Comparison of ENCODE assay signal across 15 cellular contexts in genomic region chr12:100899301-100899700, GRCh38.
DNase-seq lines count a peak whose midpoint lies in the region; ATAC-seq and TF ChIP-seq lines count a peak whose summit lies in the region.
"Had no signal": no experiment of that assay in that cellular context is flagged by ENCODE, and none has a peak within 500 bp of the region (broad histone marks: within the 10 kb centered on the region; RNA-seq: fewer than 3 reads in every experiment).

No MANE protein-coding gene starts in this region.

- peak overlapping the region; percentile 38; the same call in 1 of the 2 replicates for H3K4me2 ChIP-seq in SK-N-SH
- no peak overlapping the region for H3K4me2 ChIP-seq in mesenchymal stem cell (ENCODE audit: low read length, poor library complexity, severe bottlenecking)
- no peak overlapping the region for H3K4me2 ChIP-seq in GM23338
- H3K4me2 ChIP-seq: BLaER1 treated with 17β-estradiol and CSF1 and Interleukin-3, amounts not matched to agents 10 nM and 100 nM had no signal

- H3F3A ChIP-seq in SK-N-SH (replicated peaks; ENCODE audit: insufficient read depth), result peaks cover 14% of the 10 kb centered on the region
- no peaks in the 10 kb centered on the region for H3F3A ChIP-seq in GM23338 (replicated peaks; ENCODE audit: low read depth)

- no peaks in the 10 kb centered on the region for H3K27me3 ChIP-seq in SK-N-SH (ENCODE audit: insufficient read depth)
- H3K27me3 ChIP-seq in mesenchymal stem cell (ENCODE audit: control insufficient read depth in 1 of 2, insufficient read depth in 1 of 2, low read length in 2 of 2), result peaks cover 0 to 5% of the 10 kb centered on the region in 2 experiments
- H3K27me3 ChIP-seq in GM23338 (ENCODE audit: insufficient read depth), result no peaks in the 10 kb centered on the region
- H3K27me3 ChIP-seq: BLaER1 treated with 17β-estradiol and CSF1 and Interleukin-3, amounts not matched to agents 10 nM and 100 nM had no signal

- TF ChIP-seq RAD21 in SK-N-SH (IDR thresholded peaks at IDR 0.05; ENCODE audit: low read length), result no peak

- H3K4me3 Mint-ChIP-seq in GM23338, result no peak overlapping the region
- H3K4me3 Mint-ChIP-seq: CD4-positive, CD25-positive, alpha-beta regulatory T cell had no signal

- no peak overlapping the region for H2BK120ac ChIP-seq in mesenchymal stem cell (ENCODE audit: low read depth, low read length)

- H3K4me1 Mint-ChIP-seq in GM23338, result no peaks in the 10 kb centered on the region
- H3K4me1 Mint-ChIP-seq: CD4-positive, CD25-positive, alpha-beta regulatory T cell had no signal

- H3K4me1 ChIP-seq in SK-N-SH (ENCODE audit: control insufficient read depth in 1 of 2, insufficient read depth in 2 of 2, low read depth in 1 of 2, low read length in 1 of 2) (no peaks in the 10 kb centered on the region), mesenchymal stem cell (ENCODE audit: control insufficient read depth, insufficient read depth, low read depth, low read length) (no peaks in the 10 kb centered on the region), GM23338 (ENCODE audit: insufficient read depth) (no peaks in the 10 kb centered on the region)
- H3K4me1 ChIP-seq: BLaER1 treated with 17β-estradiol and CSF1 and Interleukin-3, amounts not matched to agents 10 nM and 100 nM had no signal

- H3K36me3 Mint-ChIP-seq in GM23338 (ENCODE audit: low read depth), result no peaks in the 10 kb centered on the region
- H3K36me3 Mint-ChIP-seq: CD4-positive, CD25-positive, alpha-beta regulatory T cell had no signal

- no peak overlapping the region for H3K4me3 ChIP-seq in SK-N-SH (ENCODE audit: low read depth in 2 of 2, low read length in 1 of 2)
- no peak overlapping the region for H3K4me3 ChIP-seq in mesenchymal stem cell (ENCODE audit: insufficient read depth in 1 of 2, low read depth in 1 of 2, low read length in 2 of 2)
- H3K4me3 ChIP-seq in GM23338, result no peak overlapping the region
- H3K4me3 ChIP-seq: BLaER1 treated with 17β-estradiol and CSF1 and Interleukin-3, amounts not matched to agents 10 nM and 100 nM had no signal

- no peak for TF ChIP-seq EP300 in SK-N-SH (IDR thresholded peaks at IDR 0.05; ENCODE audit: borderline replicate concordance in 1 of 2, low read depth in 1 of 2, low read length in 1 of 2)

- H3K9me3 ChIP-seq in SK-N-SH, result no peaks in the 10 kb centered on the region
- no peaks in the 10 kb centered on the region for H3K9me3 ChIP-seq in mesenchymal stem cell (ENCODE audit: control insufficient read depth, low read length)
- H3K9me3 ChIP-seq: BLaER1 treated with 17β-estradiol and CSF1 and Interleukin-3, amounts not matched to agents 10 nM and 100 nM had no signal

- H3K18ac ChIP-seq in mesenchymal stem cell (ENCODE audit: low read depth in 1 of 2, low read length in 2 of 2), result peak overlapping the region in 1 of 2 experiments; percentile 28

- no peak overlapping the region for H3K27ac Mint-ChIP-seq in GM23338
- H3K27ac Mint-ChIP-seq: CD4-positive, CD25-positive, alpha-beta regulatory T cell had no signal

- H3K9me3 Mint-ChIP-seq in GM23338, result no peaks in the 10 kb centered on the region

- H4K91ac ChIP-seq in mesenchymal stem cell (ENCODE audit: low read length), result no peak overlapping the region

- H3K4ac ChIP-seq in mesenchymal stem cell (ENCODE audit: low read depth in 1 of 2, low read length in 2 of 2), result no peak overlapping the region

- no peak overlapping the region for H2BK12ac ChIP-seq in mesenchymal stem cell (ENCODE audit: low read length in 2 of 2)

- no peak for TF ChIP-seq CTCF in SK-N-SH (IDR thresholded peaks at IDR 0.05)
- no peak for TF ChIP-seq CTCF in GM23338 (conservative IDR thresholded peaks at IDR 0.05; ENCODE audit: low read depth in 2 of 2)

- peak; percentile 11 for DNase-seq in A172 (ENCODE audit: low spot score)
- peak; percentile 26 to 39 for DNase-seq in NCI-H524 (lab: John Stamatoyannopoulos, UW)
- DNase-seq in SK-N-SH, result no peak
- DNase-seq in mesenchymal stem cell, result peak; percentile 37
- no peak for DNase-seq in NCI-H510A (lab: John Stamatoyannopoulos, UW)
- no peak for DNase-seq in GM23338 (ENCODE audit: low spot score)
- DNase-seq in activated T-cell treated with anti-CD3 and anti-CD28 coated beads, Interleukin-2, amount 50 U/mL, for 1 hour, result no peak
- no peak for DNase-seq in 8988T
- DNase-seq: ACHN; CD4-positive, CD25-positive, alpha-beta regulatory T cell; DMS53 had no signal

- CTCF ChIA-PET in SK-N-SH (lab: Yijun Ruan, JAX), result no interaction called here

- no peaks in the 10 kb centered on the region for H3K79me1 ChIP-seq in mesenchymal stem cell (replicated peaks; ENCODE audit: low read length, poor library complexity, severe bottlenecking)

- H4K20me1 ChIP-seq in SK-N-SH (ENCODE audit: insufficient read depth), result no peaks in the 10 kb centered on the region
- H4K20me1 ChIP-seq in GM23338 (replicated peaks; ENCODE audit: insufficient read depth), result no peaks in the 10 kb centered on the region
- H4K20me1 ChIP-seq: BLaER1 treated with 17β-estradiol and CSF1 and Interleukin-3, amounts not matched to agents 10 nM and 100 nM had no signal

- H3K27me3 Mint-ChIP-seq in GM23338 (ENCODE audit: insufficient read depth, low read depth, poor library complexity), result no peaks in the 10 kb centered on the region
- H3K27me3 Mint-ChIP-seq: CD4-positive, CD25-positive, alpha-beta regulatory T cell had no signal

- H3K27ac ChIP-seq in SK-N-SH (ENCODE audit: low read depth in 2 of 2, low read length in 1 of 2), result peak overlapping the region in 1 of 2 experiments; percentile 54; a peak in 2 of 4 replicates
- H3K27ac ChIP-seq in mesenchymal stem cell (ENCODE audit: low read length, poor library complexity, severe bottlenecking), result no peak overlapping the region
- H3K27ac ChIP-seq in GM23338 (ENCODE audit: low read depth), result no peak overlapping the region
- H3K27ac ChIP-seq: 22Rv1; BLaER1 treated with 17β-estradiol and CSF1 and Interleukin-3, amounts not matched to agents 10 nM and 100 nM; HL-60 had no signal

- H3K79me2 ChIP-seq in SK-N-SH (ENCODE audit: insufficient read depth) (no peaks in the 10 kb centered on the region), GM23338 (replicated peaks; ENCODE audit: insufficient read depth) (no peaks in the 10 kb centered on the region)

- no peak for ATAC-seq in GM23338
- ATAC-seq: HCT116 had no signal

- H3K9ac ChIP-seq in SK-N-SH (no peak overlapping the region; the same call in 1 of the 2 replicates), mesenchymal stem cell (ENCODE audit: low read length) (no peak overlapping the region)
- H3K9ac ChIP-seq: BLaER1 treated with 17β-estradiol and CSF1 and Interleukin-3, amounts not matched to agents 10 nM and 100 nM had no signal

- no peak overlapping the region for H3K14ac ChIP-seq in mesenchymal stem cell (ENCODE audit: low read length in 2 of 2)

- no peak overlapping the region for H2BK5ac ChIP-seq in mesenchymal stem cell (ENCODE audit: low read depth, low read length, poor library complexity, severe bottlenecking)

- 47% methylated on average over 3 of the region's 3 CpGs for WGBS in SK-N-SH (ENCODE audit: low lambda C conversion rate)
- 65% methylated on average over 3 of the region's 3 CpGs for WGBS in mesenchymal stem cell

- H4K8ac ChIP-seq in mesenchymal stem cell (ENCODE audit: low read length), result no peak overlapping the region

- H3K36me3 ChIP-seq in SK-N-SH (replicated peaks in 1 of 2; ENCODE audit: control insufficient read depth in 1 of 2, insufficient read depth in 2 of 2, low read length in 1 of 2) (peaks cover 0 to 7% of the 10 kb centered on the region in 2 experiments), mesenchymal stem cell (ENCODE audit: control insufficient read depth in 1 of 2, insufficient read depth in 2 of 2, low read depth in 1 of 2, low read length in 2 of 2) (no peaks in the 10 kb centered on the region), GM23338 (ENCODE audit: insufficient read depth) (no peaks in the 10 kb centered on the region)
- H3K36me3 ChIP-seq: BLaER1 treated with 17β-estradiol and CSF1 and Interleukin-3, amounts not matched to agents 10 nM and 100 nM had no signal

- H2AFZ ChIP-seq in SK-N-SH (ENCODE audit: low read depth), result no peak overlapping the region
- H2AFZ ChIP-seq in mesenchymal stem cell (ENCODE audit: low read depth, low read length), result no peak overlapping the region
- H2AFZ ChIP-seq in GM23338, result no peak overlapping the region

- no peak overlapping the region for H2AK5ac ChIP-seq in mesenchymal stem cell (ENCODE audit: low read length, severe bottlenecking)

- no peak overlapping the region for H2BK15ac ChIP-seq in mesenchymal stem cell (ENCODE audit: low read depth, poor library complexity, severe bottlenecking)

- no peak overlapping the region for H3K23ac ChIP-seq in mesenchymal stem cell (ENCODE audit: low read length in 2 of 2)

- H3K9me2 ChIP-seq in SK-N-SH, result no peaks in the 10 kb centered on the region
- no peaks in the 10 kb centered on the region; the same call in 1 of the 2 replicates for H3K9me2 ChIP-seq in GM23338 (ENCODE audit: insufficient read depth)

- POLR2A ChIA-PET in SK-N-SH (lab: Yijun Ruan, JAX), result no interaction called here

TF ChIP-seq in SK-N-SH, 30 proteins besides CTCF, POLR2A, EP300 and RAD21 (continues in another document):
- TF ChIP-seq, protein P1, sequence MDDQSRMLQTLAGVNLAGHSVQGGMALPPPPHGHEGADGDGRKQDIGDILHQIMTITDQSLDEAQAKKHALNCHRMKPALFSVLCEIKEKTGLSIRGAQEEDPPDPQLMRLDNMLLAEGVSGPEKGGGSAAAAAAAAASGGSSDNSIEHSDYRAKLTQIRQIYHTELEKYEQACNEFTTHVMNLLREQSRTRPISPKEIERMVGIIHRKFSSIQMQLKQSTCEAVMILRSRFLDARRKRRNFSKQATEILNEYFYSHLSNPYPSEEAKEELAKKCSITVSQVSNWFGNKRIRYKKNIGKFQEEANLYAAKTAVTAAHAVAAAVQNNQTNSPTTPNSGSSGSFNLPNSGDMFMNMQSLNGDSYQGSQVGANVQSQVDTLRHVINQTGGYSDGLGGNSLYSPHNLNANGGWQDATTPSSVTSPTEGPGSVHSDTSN (IDR thresholded peaks at IDR 0.05), result no peak
- no peak for TF ChIP-seq FOXM1 (IDR thresholded peaks at IDR 0.05; ENCODE audit: low read depth)

TF ChIP-seq in GM23338, 12 proteins besides CTCF, POLR2A, EP300 and RAD21 (continues in another document):
- TF ChIP-seq ETS1 (IDR thresholded peaks at IDR 0.05) (no peak), STAT1 (IDR thresholded peaks at IDR 0.05; ENCODE audit: unreplicated experiment) (no peak), EZH2 (IDR thresholded peaks at IDR 0.05; ENCODE audit: low read depth, unreplicated experiment) (no peak)

Comparison
In these comparisons a context has a peak if more than half of its experiments do, and no peak if none do; other contexts are left out.
1. DNase-seq: peak in A172 (single experiment), NCI-H524 (2 of 2) and mesenchymal stem cell (single experiment); none in SK-N-SH (single experiment), NCI-H510A (single experiment), GM23338 (single experiment), activated T-cell treated with anti-CD3 and anti-CD28 coated beads, Interleukin-2, amount 50 U/mL, for 1 hour (single experiment) and 8988T (single experiment).